ENCODE assay signal across 21 cellular contexts in genomic region chr11:11582261-11582701, GRCh38. TPM values are rescaled to one million over a fixed set of nuclear protein-coding genes. Genes with fewer than 3 reads are reported as not detected.
A peak's percentile ranks its signal among the peaks of the same experiment; 100 is the strongest.
DNase-seq lines count a peak whose midpoint lies in the region; ATAC-seq, FAIRE-seq and TF ChIP-seq lines count a peak whose summit lies in the region.
"Had no signal": no experiment of that assay in that cellular context is flagged by ENCODE, and none has a peak within 500 bp of the region (broad histone marks: within the 10 kb centered on the region; RNA-seq: fewer than 3 reads in every experiment).

No MANE protein-coding gene starts in this region.

- intact Hi-C loops in left ventricle myocardium inferior (cut with micrococcal nuclease), result no loop called here
- intact Hi-C loops in left cardiac atrium (cut with DNase I), result no loop called here

- H3K4me1 Mint-ChIP-seq in stimulated activated naive CD8-positive, alpha-beta T cell treated with anti-CD3 and anti-CD28 coated beads, Interleukin-15, amount 100 ng/mL, for 72 hours, result no peaks in the 10 kb centered on the region

- no peak for DNase-seq in left ventricle myocardium inferior
- DNase-seq in left cardiac atrium, result no peak
- DNase-seq in fibroblast of pulmonary artery (ENCODE audit: low read depth), result peak; percentile 2
- DNase-seq in urothelium cell line (ENCODE audit: low spot score), result no peak
- DNase-seq in T-helper 9 cell, result no peak
- DNase-seq in stimulated activated naive CD8-positive, alpha-beta T cell treated with anti-CD3 and anti-CD28 coated beads, Interleukin-15, amount 100 ng/mL, for 72 hours, result no peak
- DNase-seq: activated CD4-positive, alpha-beta T cell treated with anti-CD3 and anti-CD28 coated beads, Interleukin-2, amount 50 U/mL, for 4 hours; activated T-cell treated with anti-CD3 and anti-CD28 coated beads, Interleukin-2, amount 50 U/mL, for 24 hours; cerebellar nuclear complex; NCI-H1105; NCI-H446 had no signal

- H3K9me3 Mint-ChIP-seq in stimulated activated naive CD8-positive, alpha-beta T cell treated with anti-CD3 and anti-CD28 coated beads, Interleukin-15, amount 100 ng/mL, for 72 hours, result no peaks in the 10 kb centered on the region
- H3K9me3 Mint-ChIP-seq: activated T-cell treated with anti-CD3 and anti-CD28 coated beads, Interleukin-2, amount 50 U/mL, for 24 hours; CD8-positive, alpha-beta T cell; mesothelial cell of epicardium had no signal

- peak overlapping the region; percentile 88 for H3K27ac ChIP-seq in left ventricle myocardium inferior (replicated peaks)
- H3K27ac ChIP-seq in mesodermal cell (ENCODE audit: low read depth, low read length, severe bottlenecking), result peak overlapping the region; percentile 41
- H3K27ac ChIP-seq: parathyroid adenoma had no signal

- H3K4me3 ChIP-seq in left ventricle myocardium inferior, result no peak overlapping the region
- H3K4me3 ChIP-seq in fibroblast of pulmonary artery (replicated peaks; ENCODE audit: low read depth, low read length), result no peak overlapping the region
- no peak overlapping the region for H3K4me3 ChIP-seq in mesodermal cell (ENCODE audit: extremely low read depth, insufficient read depth, low read length, poor library complexity, severe bottlenecking)
- H3K4me3 ChIP-seq: A549 had no signal

- no peaks in the 10 kb centered on the region for H3K27me3 ChIP-seq in left ventricle myocardium inferior (ENCODE audit: low read depth)

- peaks cover 100% of the 10 kb centered on the region for H3K4me1 ChIP-seq in left ventricle myocardium inferior
- peaks cover 25% of the 10 kb centered on the region for H3K4me1 ChIP-seq in mesodermal cell (ENCODE audit: control insufficient read depth, insufficient read depth, low read length, poor library complexity, severe bottlenecking)

- no peak for ATAC-seq in left cardiac atrium
- ATAC-seq in stimulated activated naive CD8-positive, alpha-beta T cell treated with anti-CD3 and anti-CD28 coated beads, Interleukin-15, amount 100 ng/mL, for 72 hours, result no peak
- ATAC-seq in HG02678 (IDR thresholded peaks at IDR 0.05; ENCODE audit: unreplicated experiment), result no peak
- ATAC-seq: A549; CD8-positive, alpha-beta T cell; esophagus mucosa had no signal

- peak; percentile 13 for FAIRE-seq in urothelium cell line (lab: Jason Lieb, UNC)
- FAIRE-seq: A549, G401.6, GM12892, TTC549 had no signal

- H3K9me3 ChIP-seq in left ventricle myocardium inferior (replicated peaks) (no peaks in the 10 kb centered on the region), mesodermal cell (ENCODE audit: control insufficient read depth, low read length) (no peaks in the 10 kb centered on the region)
- H3K9me3 ChIP-seq: A549 had no signal

- no peak overlapping the region for H3K27ac Mint-ChIP-seq in stimulated activated naive CD8-positive, alpha-beta T cell treated with anti-CD3 and anti-CD28 coated beads, Interleukin-15, amount 100 ng/mL, for 72 hours
- H3K27ac Mint-ChIP-seq: activated T-cell treated with anti-CD3 and anti-CD28 coated beads, Interleukin-2, amount 50 U/mL, for 24 hours; CD8-positive, alpha-beta T cell; mesothelial cell of epicardium had no signal

- peaks cover 10% of the 10 kb centered on the region for H3K27me3 Mint-ChIP-seq in stimulated activated naive CD8-positive, alpha-beta T cell treated with anti-CD3 and anti-CD28 coated beads, Interleukin-15, amount 100 ng/mL, for 72 hours

- no peak overlapping the region for H3K4me3 Mint-ChIP-seq in stimulated activated naive CD8-positive, alpha-beta T cell treated with anti-CD3 and anti-CD28 coated beads, Interleukin-15, amount 100 ng/mL, for 72 hours
- H3K4me3 Mint-ChIP-seq: activated T-cell treated with anti-CD3 and anti-CD28 coated beads, Interleukin-2, amount 50 U/mL, for 24 hours; CD8-positive, alpha-beta T cell; mesothelial cell of epicardium had no signal

- TF ChIP-seq CTCF in left ventricle myocardium inferior (IDR thresholded peaks at IDR 0.05; ENCODE audit: borderline replicate concordance) (peak; percentile 15), fibroblast of pulmonary artery (IDR thresholded peaks at IDR 0.05; ENCODE audit: low read length, missing control alignments) (no peak)

- H3K36me3 ChIP-seq in left ventricle myocardium inferior, result no peaks in the 10 kb centered on the region
- H3K36me3 ChIP-seq in mesodermal cell (ENCODE audit: control insufficient read depth, insufficient read depth, low read length), result no peaks in the 10 kb centered on the region

- WGBS in mesodermal cell (ENCODE audit: insufficient coverage in 2 of 2), 2 experiments, result 67 to 94% methylated on average over 2 to 4 of the region's 4 CpGs

RNA-seq across cellular contexts. Expression of gene GALNT18, which starts 39.5 kb away (rescaled TPM):
- total RNA-seq in left ventricle myocardium inferior (24.4 TPM), left cardiac atrium (10 to 100 TPM; 20.1 to 21.5 TPM)
- polyA plus RNA-seq in mesodermal cell (2013, experiment 1 of 2), result 11.0 TPM
- 6.9 TPM for polyA plus RNA-seq in mesodermal cell (2013, experiment 2 of 2)
- total RNA-seq: CD8-positive, alpha-beta T cell had no signal
